ENCODE assay signal across 31 cellular contexts in genomic region chr15:75725021-75725718, GRCh38. TPM values are rescaled to one million over a fixed set of nuclear protein-coding genes. Genes with fewer than 3 reads are reported as not detected.
A peak's percentile ranks its signal among the peaks of the same experiment; 100 is the strongest.
DNase-seq lines count a peak whose midpoint lies in the region; ATAC-seq and TF ChIP-seq lines count a peak whose summit lies in the region.
"Had no signal": no experiment of that assay in that cellular context is flagged by ENCODE, and none has a peak within 500 bp of the region (broad histone marks: within the 10 kb centered on the region; RNA-seq: fewer than 3 reads in every experiment).

No MANE protein-coding gene starts in this region.

- H3K27ac ChIP-seq in left lung, result no peak overlapping the region
- H3K27ac ChIP-seq in osteoblast (ENCODE audit: low read depth, low read length), result no peak overlapping the region
- no peak overlapping the region for H3K27ac ChIP-seq in aorta (ENCODE audit: low read depth in 1 of 2, low read length in 2 of 2)
- H3K27ac ChIP-seq in CD4-positive, alpha-beta T cell (ENCODE audit: low read depth, low read length), result no peak overlapping the region
- H3K27ac ChIP-seq: cardiac muscle cell, epithelial cell of prostate, ovary, SJSA1, WERI-Rb-1 had no signal

- H3K9me3 Mint-ChIP-seq in natural killer cell treated with Interleukin-12 subunit alpha and Interleukin-12 subunit beta and Interleukin-15 and Interleukin-18, amount 100 ng/mL, for 72 hours, result no peaks in the 10 kb centered on the region
- no peaks in the 10 kb centered on the region for H3K9me3 Mint-ChIP-seq in natural killer cell
- no peaks in the 10 kb centered on the region for H3K9me3 Mint-ChIP-seq in CD4-positive, alpha-beta T cell
- H3K9me3 Mint-ChIP-seq: H9; naive B cell; stimulated activated naive CD8-positive, alpha-beta T cell treated with anti-CD3 and anti-CD28 coated beads, Interleukin-15, Interleukin-2, amounts not matched to agents 100 ng/mL and 50 ng/mL, for 24 hours had no signal

- H3K36me3 Mint-ChIP-seq in natural killer cell treated with Interleukin-12 subunit alpha and Interleukin-12 subunit beta and Interleukin-15 and Interleukin-18, amount 100 ng/mL, for 72 hours, result no peaks in the 10 kb centered on the region
- H3K36me3 Mint-ChIP-seq in natural killer cell, result no peaks in the 10 kb centered on the region
- H3K36me3 Mint-ChIP-seq in CD4-positive, alpha-beta T cell (ENCODE audit: low read depth), result no peaks in the 10 kb centered on the region
- H3K36me3 Mint-ChIP-seq: naive B cell had no signal

- DNase-seq in natural killer cell treated with Interleukin-12 subunit alpha and Interleukin-12 subunit beta and Interleukin-15 and Interleukin-18, amount 100 ng/mL, for 72 hours (ENCODE audit: low spot score), result peak; percentile 49
- DNase-seq in natural killer cell (no peak), left lung (peak; percentile 19 to 58), osteoblast (ENCODE audit: insufficient read length, low spot score, missing footprints) (peak; percentile 57), aorta (peak; percentile 36 to 64), A172 (ENCODE audit: low spot score) (no peak)
- DNase-seq in CD4-positive, alpha-beta T cell, result no peak
- DNase-seq: activated CD4-positive, alpha-beta T cell treated with anti-CD3 and anti-CD28 coated beads for 48 hours; activated CD8-positive, alpha-beta memory T cell treated with anti-CD3 and anti-CD28 coated beads for 24 hours; activated gamma-delta T cell; AML-193; COR-L47; effector memory CD4-positive, alpha-beta T cell; H9; hypothalamus; left cardiac atrium; mesendoderm; naive B cell; NCI-H1092; NCI-H1694; NCI-H446; NCI-H774; stimulated activated CD8-positive, alpha-beta memory T cell treated with anti-CD3 and anti-CD28 coated beads, Interleukin-4, amount 100 ng/mL, for 48 hours; WERI-Rb-1 had no signal

- H3K4me1 ChIP-seq in left lung, result peaks cover 4 to 14% of the 10 kb centered on the region in 2 donors
- H3K4me1 ChIP-seq in osteoblast (ENCODE audit: insufficient read depth, low read length), result peaks cover 10% of the 10 kb centered on the region
- no peaks in the 10 kb centered on the region for H3K4me1 ChIP-seq in aorta (ENCODE audit: control insufficient read depth in 1 of 2, insufficient read depth in 2 of 2, low read length in 2 of 2)

- ATAC-seq in natural killer cell treated with Interleukin-12 subunit alpha and Interleukin-12 subunit beta and Interleukin-15 and Interleukin-18, amount 100 ng/mL, for 72 hours, result no peak
- ATAC-seq in natural killer cell (no peak), left lung (no peak), aorta (ENCODE audit: low FRiP score) (no peak), HG03520 (IDR thresholded peaks at IDR 0.05; ENCODE audit: unreplicated experiment) (no peak)
- ATAC-seq in CD4-positive, alpha-beta T cell (ENCODE audit: poor library complexity), result no peak

- no peak overlapping the region for H2AFZ ChIP-seq in osteoblast (ENCODE audit: low read length)

- H3K27me3 ChIP-seq in left lung (no peaks in the 10 kb centered on the region), osteoblast (ENCODE audit: insufficient read depth, low read length) (no peaks in the 10 kb centered on the region), aorta (ENCODE audit: control insufficient read depth in 1 of 2, insufficient read depth in 2 of 2, low read length in 1 of 2) (no peaks in the 10 kb centered on the region)
- no peaks in the 10 kb centered on the region for H3K27me3 ChIP-seq in CD4-positive, alpha-beta T cell (ENCODE audit: control insufficient read depth, insufficient read depth, low read length)
- H3K27me3 ChIP-seq: cardiac muscle cell, ovary, SJSA1 had no signal

- POLR2A ChIA-PET in CD4-positive, alpha-beta T cell (lab: Charles Lee), result no interaction called here

- peaks cover 9 to 15% of the 10 kb centered on the region in 2 donors for H3K4me1 Mint-ChIP-seq in natural killer cell treated with Interleukin-12 subunit alpha and Interleukin-12 subunit beta and Interleukin-15 and Interleukin-18, amount 100 ng/mL, for 72 hours (ENCODE audit: low read depth in 2 of 2)
- peaks cover 6 to 19% of the 10 kb centered on the region in 2 donors for H3K4me1 Mint-ChIP-seq in natural killer cell
- no peaks in the 10 kb centered on the region for H3K4me1 Mint-ChIP-seq in CD4-positive, alpha-beta T cell (ENCODE audit: low read depth)

- no peaks in the 10 kb centered on the region for H3K9me3 ChIP-seq in left lung
- no peaks in the 10 kb centered on the region for H3K9me3 ChIP-seq in osteoblast (ENCODE audit: low read depth, low read length)
- no peaks in the 10 kb centered on the region for H3K9me3 ChIP-seq in aorta (ENCODE audit: control insufficient read depth, low read length)
- no peaks in the 10 kb centered on the region for H3K9me3 ChIP-seq in CD4-positive, alpha-beta T cell (ENCODE audit: control insufficient read depth, low read length)
- H3K9me3 ChIP-seq: ovary, SJSA1 had no signal

- H3K27me3 Mint-ChIP-seq in natural killer cell treated with Interleukin-12 subunit alpha and Interleukin-12 subunit beta and Interleukin-15 and Interleukin-18, amount 100 ng/mL, for 72 hours, result peaks cover 14 to 19% of the 10 kb centered on the region in 2 donors
- peaks cover 9 to 36% of the 10 kb centered on the region in 2 donors for H3K27me3 Mint-ChIP-seq in natural killer cell (ENCODE audit: low read depth in 2 of 2)
- H3K27me3 Mint-ChIP-seq in CD4-positive, alpha-beta T cell, result peaks cover 6% of the 10 kb centered on the region

- H3K79me2 ChIP-seq in osteoblast (ENCODE audit: insufficient read depth, low read length), result no peaks in the 10 kb centered on the region

- H3K36me3 ChIP-seq in left lung (no peaks in the 10 kb centered on the region), osteoblast (ENCODE audit: insufficient read depth, low read length) (no peaks in the 10 kb centered on the region), aorta (ENCODE audit: control insufficient read depth in 1 of 2, insufficient read depth in 2 of 2, low read length in 1 of 2) (no peaks in the 10 kb centered on the region)
- H3K36me3 ChIP-seq: cardiac muscle cell, ovary, SJSA1, WERI-Rb-1 had no signal

- H3K4me3 ChIP-seq in left lung (no peak overlapping the region), osteoblast (ENCODE audit: insufficient read depth, low read length) (no peak overlapping the region), aorta (ENCODE audit: low read length in 2 of 2) (no peak overlapping the region)
- H3K4me3 ChIP-seq: cardiac muscle cell, coronary artery, ovary, SJSA1 had no signal

- H3K4me3 Mint-ChIP-seq in natural killer cell treated with Interleukin-12 subunit alpha and Interleukin-12 subunit beta and Interleukin-15 and Interleukin-18, amount 100 ng/mL, for 72 hours, result no peak overlapping the region
- H3K4me3 Mint-ChIP-seq in natural killer cell, result no peak overlapping the region
- H3K4me3 Mint-ChIP-seq in CD4-positive, alpha-beta T cell, result no peak overlapping the region
- H3K4me3 Mint-ChIP-seq: H9; naive B cell; stimulated activated naive CD8-positive, alpha-beta T cell treated with anti-CD3 and anti-CD28 coated beads, Interleukin-15, Interleukin-2, amounts not matched to agents 100 ng/mL and 50 ng/mL, for 24 hours had no signal

- intact Hi-C loops in natural killer cell (cut with micrococcal nuclease) (loop anchor here (5.0 to 10.0 kb wide), 2 partner anchors 200 to 427 kb away; no protein-coding TSS in a partner anchor), left lung (cut with DNase I) (no loop called here), aorta (cut with DNase I) (loop anchor here (5.0 kb wide), 1 partner anchor 77 kb away; no protein-coding TSS in a partner anchor)
- intact Hi-C loops in CD4-positive, alpha-beta T cell (cut with DNase I, micrococcal nuclease), result loop anchor here in 1 of 2 experiments (5.0 to 10.0 kb wide), 2 partner anchors 197 to 330 kb away; partner anchors contain the start of gene TMEM266

- no peak for TF ChIP-seq CTCF in natural killer cell (IDR thresholded peaks at IDR 0.05)
- no peak for TF ChIP-seq CTCF in left lung (IDR thresholded peaks at IDR 0.05)
- TF ChIP-seq CTCF in osteoblast (IDR thresholded peaks at IDR 0.05; ENCODE audit: extremely low read depth, low read depth, low read length), result no peak
- no peak for TF ChIP-seq CTCF in CD4-positive, alpha-beta T cell (IDR thresholded peaks at IDR 0.05)

- H4K20me1 ChIP-seq in osteoblast (ENCODE audit: insufficient read depth, low read length), result no peaks in the 10 kb centered on the region

- no peak overlapping the region for H3K4me2 ChIP-seq in osteoblast (ENCODE audit: insufficient read depth, low read length)

- CTCF ChIA-PET in CD4-positive, alpha-beta T cell (lab: Charles Lee), result no interaction called here

- 87 to 88% methylated on average over 15 of the region's 15 CpGs for WGBS in aorta, 2 donors

- no peak overlapping the region for H3K27ac Mint-ChIP-seq in natural killer cell treated with Interleukin-12 subunit alpha and Interleukin-12 subunit beta and Interleukin-15 and Interleukin-18, amount 100 ng/mL, for 72 hours
- no peak overlapping the region for H3K27ac Mint-ChIP-seq in natural killer cell
- no peak overlapping the region for H3K27ac Mint-ChIP-seq in CD4-positive, alpha-beta T cell
- H3K27ac Mint-ChIP-seq: stimulated activated naive CD8-positive, alpha-beta T cell treated with anti-CD3 and anti-CD28 coated beads, Interleukin-15, Interleukin-2, amounts not matched to agents 100 ng/mL and 50 ng/mL, for 24 hours had no signal

RNA-seq across cellular contexts. Expression of gene CSPG4, which starts 12.5 kb away (rescaled TPM):
- not detected for total RNA-seq in natural killer cell treated with Interleukin-12 subunit alpha and Interleukin-12 subunit beta and Interleukin-15 and Interleukin-18, amount 100 ng/mL, for 72 hours
- total RNA-seq in natural killer cell (under 1 TPM; 0.05 to 0.09 (median 0.07) TPM), left lung (10 to 100 TPM; 22.5 to 24.7 TPM), osteoblast (11.5 and 20.3 TPM in 2 replicates), aorta (100 to 1,000 TPM in 1 of 2 donors, 10 to 100 TPM in 1; 86.8 to 160 TPM)
- 10 to 100 TPM; 10.6 to 45.1 TPM for polyA plus RNA-seq in aorta
- total RNA-seq in A172 (2014; rRNA removed; shearing (Covaris generic)), result 132 and 171 TPM in 2 replicates
- total RNA-seq in CD4-positive, alpha-beta T cell, result not detected

Comparison
In these comparisons a context has a peak if more than half of its experiments do, and no peak if none do; other contexts are left out.
1. DNase-seq: peak in natural killer cell treated with Interleukin-12 subunit alpha and Interleukin-12 subunit beta and Interleukin-15 and Interleukin-18, amount 100 ng/mL, for 72 hours (single experiment), left lung (2 of 2), osteoblast (single experiment) and aorta (2 of 2); none in natural killer cell (single experiment), A172 (single experiment) and CD4-positive, alpha-beta T cell (0 of 10).
2. RNA of gene CSPG4, which starts 12.5 kb away (total RNA-seq): 132 to 171 TPM in A172, 86.8 to 160 TPM in aorta, 22.5 to 24.7 TPM in left lung and 11.5 to 20.3 TPM in osteoblast; 0.05 to 0.09 TPM in natural killer cell, not detected in CD4-positive, alpha-beta T cell and not detected in natural killer cell treated with Interleukin-12 subunit alpha and Interleukin-12 subunit beta and Interleukin-15 and Interleukin-18, amount 100 ng/mL, for 72 hours; every median in the first group is over 10 times any median in the second.
3. intact Hi-C loops: an anchor here in natural killer cell (5.0 to 10.0 kb wide) and aorta (5.0 kb wide); none called in left lung.